23 cellular contexts compared by ENCODE assay signal in genomic region chr5:78598973-78599372, GRCh38. TPM values are rescaled to one million over a fixed set of nuclear protein-coding genes. Genes with fewer than 3 reads are reported as not detected.
DNase-seq lines count a peak whose midpoint lies in the region; ATAC-seq, FAIRE-seq and TF ChIP-seq lines count a peak whose summit lies in the region.
"Had no signal": no experiment of that assay in that cellular context is flagged by ENCODE, and none has a peak within 500 bp of the region (broad histone marks: within the 10 kb centered on the region; RNA-seq: fewer than 3 reads in every experiment).

No MANE protein-coding gene starts in this region.

- TF ChIP-seq POLR2A in A549 (IDR thresholded peaks at IDR 0.05; ENCODE audit: low read length) (no peak), IMR-90 (IDR thresholded peaks at IDR 0.05; ENCODE audit: low read depth, low read length) (no peak), erythroblast (IDR thresholded peaks at IDR 0.05; ENCODE audit: low read length) (no peak)

- peak overlapping the region; percentile 84; the same call in 1 of the 2 replicates for H2AK5ac ChIP-seq in IMR-90 (ENCODE audit: low read depth, low read length)

- no peak overlapping the region for H3K56ac ChIP-seq in IMR-90 (ENCODE audit: extremely low read depth, insufficient read depth, low read length)

- ATAC-seq in A549 (no peak), IMR-90 (ENCODE audit: low read depth) (no peak), GM21515 (IDR thresholded peaks at IDR 0.05; ENCODE audit: unreplicated experiment) (no peak), HG03135 (IDR thresholded peaks at IDR 0.05; ENCODE audit: unreplicated experiment) (no peak)
- ATAC-seq: HepG2 had no signal

- no peaks in the 10 kb centered on the region for H3K27me3 Mint-ChIP-seq in nephron progenitor cell (ENCODE audit: low read depth, poor library complexity)
- H3K27me3 Mint-ChIP-seq: B cell had no signal

- DNase-seq in A549 (ENCODE audit: low read depth in 1 of 2, low spot score in 1 of 2), result no peak
- no peak for DNase-seq in IMR-90
- DNase-seq in brain microvascular endothelial cell, result no peak
- no peak for DNase-seq in nephron progenitor cell
- DNase-seq in erythroblast (lab: John Stamatoyannopoulos, UW), result no peak
- DNase-seq: DMS79, KG1, MV-4-11, NCI-H1694, NCI-H2081, NCI-H446, NCI-H526, RPMI8226, SHP77 treated with DMSO at 0.1 percent for 48 hours, SK-N-SH had no signal

- H3K27me3 ChIP-seq in IMR-90 (ENCODE audit: control insufficient read depth, insufficient read depth, low read length), result no peaks in the 10 kb centered on the region
- H3K27me3 ChIP-seq in brain microvascular endothelial cell (replicated peaks), result no peaks in the 10 kb centered on the region

- peak overlapping the region; percentile 90 for H3K27ac Mint-ChIP-seq in nephron progenitor cell
- H3K27ac Mint-ChIP-seq: B cell, CD14-positive monocyte had no signal

- no peak overlapping the region for H3K23ac ChIP-seq in IMR-90 (ENCODE audit: low read depth, low read length)

- intact Hi-C loops in IMR-90 (cut with micrococcal nuclease), result no loop called here

- H3K27ac ChIP-seq in A549, result peak overlapping the region; percentile 88 to 93; a peak in 5 of 6 replicates
- peak overlapping the region; percentile 37; the same call in 1 of the 2 replicates for H3K27ac ChIP-seq in IMR-90 (ENCODE audit: insufficient read depth, low read length)
- H3K27ac ChIP-seq in brain microvascular endothelial cell, result peak overlapping the region; percentile 99
- H3K27ac ChIP-seq: HL-60 had no signal

- POLR2A ChIA-PET in A549 (lab: Yijun Ruan, JAX), result no interaction called here
- POLR2A ChIA-PET in IMR-90 (lab: Charles Lee; ENCODE audit: unreplicated experiment), result no interaction called here

- no peak overlapping the region for H3K4me3 Mint-ChIP-seq in nephron progenitor cell
- H3K4me3 Mint-ChIP-seq: B cell, CD14-positive monocyte had no signal

- H4K5ac ChIP-seq in IMR-90 (ENCODE audit: low read depth, low read length), result no peak overlapping the region; the same call in 1 of the 2 replicates

- no peaks in the 10 kb centered on the region for H3K9me3 Mint-ChIP-seq in nephron progenitor cell
- H3K9me3 Mint-ChIP-seq: CD14-positive monocyte had no signal

- dilution Hi-C loops in IMR-90 (cut with HindIII; ENCODE audit: low sequenced_read_pairs, unreplicated experiment), result no loop called here

- TF ChIP-seq EP300 in A549 (IDR thresholded peaks at IDR 0.05), result no peak

- H3K14ac ChIP-seq in IMR-90 (replicated peaks; ENCODE audit: low read depth, low read length), result no peak overlapping the region

- H3K4me3 ChIP-seq in A549 (no peak overlapping the region), IMR-90 (ENCODE audit: insufficient read depth, low read depth, low read length) (no peak overlapping the region), brain microvascular endothelial cell (ENCODE audit: low read depth, low read length) (no peak overlapping the region)
- H3K4me3 ChIP-seq: HAP-1 had no signal

- peaks cover 40% of the 10 kb centered on the region for H3K36me3 Mint-ChIP-seq in nephron progenitor cell (ENCODE audit: low read depth)
- H3K36me3 Mint-ChIP-seq: CD14-positive monocyte had no signal

- H3K9ac ChIP-seq in IMR-90 (ENCODE audit: low read depth, low read length), result no peak overlapping the region

- in situ Hi-C loops in IMR-90 (cut with MboI; ENCODE audit: low sequenced_read_pairs), result loop anchor here (10.0 kb wide), 1 partner anchor 94 kb away; no protein-coding TSS in a partner anchor
- in situ Hi-C loops in brain microvascular endothelial cell (cut with HindIII; ENCODE audit: low pct_ligation_motif_present, low sequenced_read_pairs), result no loop called here

- CTCF ChIA-PET in A549 (lab: Yijun Ruan, JAX) (no interaction called here), IMR-90 (lab: Yijun Ruan, JAX) (no interaction called here)

- peaks cover 17% of the 10 kb centered on the region for H3K9me1 ChIP-seq in IMR-90 (ENCODE audit: insufficient read depth, low read length)

- FAIRE-seq in A549 (lab: Jason Lieb, UNC), result no peak
- FAIRE-seq: D721Med, HepG2 had no signal

- H4K20me1 ChIP-seq in IMR-90 (ENCODE audit: insufficient read depth, low read length), result 0 out of 2 replicates have a peak, but pooled peaks cover 7% of the 10 kb centered on the region

- WGBS in A549 (ENCODE audit: missing lambda C conversion rate), result 94% methylated on average over 9 of the region's 9 CpGs
- WGBS in IMR-90 (ENCODE audit: extremely low coverage in 2 of 2, insufficient read length in 1 of 2), 2 experiments, result 100% methylated on average over 4 of the region's 9 CpGs; no CpG with 5 or more reads in 1 of the 2 experiments

- no peak overlapping the region for H3K18ac ChIP-seq in IMR-90 (ENCODE audit: low read depth, low read length)

- no peaks in the 10 kb centered on the region for H3K9me3 ChIP-seq in A549
- no peaks in the 10 kb centered on the region for H3K9me3 ChIP-seq in IMR-90 (ENCODE audit: control insufficient read depth, insufficient read depth, low read length)
- H3K9me3 ChIP-seq: HAP-1, SK-N-SH had no signal

- H2BK20ac ChIP-seq in IMR-90 (ENCODE audit: low read depth, low read length), result peak overlapping the region; percentile 22; the same call in 1 of the 2 replicates

- BruUV-seq in IMR-90 (replicated peaks; lab: Mats Ljungman, UMichigan), result no TSS peak

- H3K4ac ChIP-seq in IMR-90 (ENCODE audit: low read depth, low read length), result peak overlapping the region; percentile 6

- TF ChIP-seq RAD21 in A549 (conservative IDR thresholded peaks at IDR 0.05 in 1 of 2, IDR thresholded peaks at IDR 0.05 in 1 of 2) (no peak), IMR-90 (IDR thresholded peaks at IDR 0.05; ENCODE audit: low read length) (no peak)

- peaks cover 97% of the 10 kb centered on the region for H3K4me1 Mint-ChIP-seq in nephron progenitor cell
- H3K4me1 Mint-ChIP-seq: B cell had no signal

- peak overlapping the region; percentile 61; the same call in 1 of the 3 replicates for H2BK15ac ChIP-seq in IMR-90 (ENCODE audit: low read depth, low read length)

- TF ChIP-seq CTCF in A549 (IDR thresholded peaks at IDR 0.05) (no peak), IMR-90 (conservative IDR thresholded peaks at IDR 0.05; ENCODE audit: low read depth, low read length) (no peak), brain microvascular endothelial cell (IDR thresholded peaks at IDR 0.05; ENCODE audit: low read depth, low read length, missing control alignments) (no peak), nephron progenitor cell (IDR thresholded peaks at IDR 0.05) (no peak)

- H2BK120ac ChIP-seq in IMR-90 (ENCODE audit: low read depth, low read length), result no peak overlapping the region

- H3K79me1 ChIP-seq in IMR-90 (ENCODE audit: low read depth in 1 of 2, low read length in 2 of 2), result peaks cover 11 to 55% of the 10 kb centered on the region in 2 experiments

- no peak overlapping the region for H4K8ac ChIP-seq in IMR-90 (ENCODE audit: low read depth in 2 of 2, low read length in 2 of 2)

- no peak overlapping the region for H2AK9ac ChIP-seq in IMR-90 (replicated peaks; ENCODE audit: low read depth, low read length, poor library complexity)

- no peak overlapping the region for H2AFZ ChIP-seq in IMR-90 (replicated peaks; ENCODE audit: low read length, poor library complexity)

- peaks cover 4% of the 10 kb centered on the region for H3K36me3 ChIP-seq in IMR-90 (ENCODE audit: control insufficient read depth, insufficient read depth, low read length)
- H3K36me3 ChIP-seq in brain microvascular endothelial cell (replicated peaks), result no peaks in the 10 kb centered on the region
- H3K36me3 ChIP-seq: HAP-1 had no signal

- H4K91ac ChIP-seq in IMR-90 (ENCODE audit: insufficient read depth, low read depth, low read length), result no peak overlapping the region

- H3K4me2 ChIP-seq in A549 (no peak overlapping the region), IMR-90 (ENCODE audit: low read depth, low read length) (no peak overlapping the region)
- H3K4me2 ChIP-seq: SK-N-SH had no signal

- no peak overlapping the region for H2BK5ac ChIP-seq in IMR-90 (ENCODE audit: low read depth, low read length, poor library complexity, severe bottlenecking)

- peaks cover 97% of the 10 kb centered on the region for H3K4me1 ChIP-seq in A549
- H3K4me1 ChIP-seq in IMR-90 (ENCODE audit: control insufficient read depth, insufficient read depth, low read length), result peaks cover 27% of the 10 kb centered on the region

TF ChIP-seq in A549, 52 proteins besides CTCF, POLR2A, EP300 and RAD21 (continues in another document):
- TF ChIP-seq KDM5A (IDR thresholded peaks at IDR 0.05), result no peak
- TF ChIP-seq MYC (IDR thresholded peaks at IDR 0.05; ENCODE audit: borderline replicate concordance, low read length), result no peak
- no peak for TF ChIP-seq ZFP36 (IDR thresholded peaks at IDR 0.05; ENCODE audit: borderline replicate concordance, partially characterized antibody)
- no peak for TF ChIP-seq RARB (CRISPR knock-in tag; IDR thresholded peaks at IDR 0.05)
- TF ChIP-seq HOXA7 (CRISPR knock-in tag; IDR thresholded peaks at IDR 0.05), result no peak
- TF ChIP-seq POLR2AphosphoS2 (conservative IDR thresholded peaks at IDR 0.05; ENCODE audit: low read length), result no peak

TF ChIP-seq in IMR-90, 13 proteins besides CTCF, POLR2A, EP300 and RAD21 (continues in another document):
- no peak for TF ChIP-seq MAFK (IDR thresholded peaks at IDR 0.05; ENCODE audit: low read depth, low read length)
- no peak for TF ChIP-seq ELK1 (IDR thresholded peaks at IDR 0.05; ENCODE audit: borderline replicate concordance, low read depth, low read length)
- no peak for TF ChIP-seq RFX5 (IDR thresholded peaks at IDR 0.05; ENCODE audit: low read depth, low read length)

RNA-seq across cellular contexts. Expression of gene LHFPL2, which starts 49.6 kb away (rescaled TPM):
- polyA plus RNA-seq in A549 (2011; rRNA removed) (24.9 and 32.2 TPM in 2 replicates), A549 (2017; fragmentation: RNase III; extraction: RNeasy Plus Mini Kit Qiagen cat#74134 plus additional on column Dnase treatment) (33.4 to 44.3 TPM (median 41.7 TPM) in 3 replicates), IMR-90 (2012; rRNA removed) (5.0 and 6.5 TPM in 2 replicates)
- polyA plus RNA-seq in A549 (2012; cell fraction: cytosol; rRNA removed), result 9.8 and 16.2 TPM in 2 replicates
- 17.8 and 26.0 TPM in 2 replicates for polyA plus RNA-seq in A549 (2012; cell fraction: nucleus; rRNA removed)
- 36.3 and 39.2 TPM in 2 replicates for polyA minus RNA-seq in A549 (2011; rRNA and poly(A)+ RNA removed)
- 11.1 and 11.3 TPM in 2 replicates for total RNA-seq in IMR-90 (2012; rRNA removed)
- 3.8 and 6.1 TPM in 2 replicates for polyA plus RNA-seq in IMR-90 (2012; cell fraction: cytosol; rRNA removed)
- polyA plus RNA-seq in IMR-90 (2012; cell fraction: nucleus; rRNA removed; ENCODE audit: low replicate concordance), result 4.8 and 12.1 TPM in 2 replicates

Comparison
In these comparisons a context has a peak if more than half of its experiments do, and no peak if none do; other contexts are left out.
1. H3K27ac ChIP-seq: peak in every context shown above with its lines; median percentile 99 in brain microvascular endothelial cell; 90 in A549; 37 in IMR-90.